ENCODE assay signal across 1 cellular context in the genomic region with DNA sequence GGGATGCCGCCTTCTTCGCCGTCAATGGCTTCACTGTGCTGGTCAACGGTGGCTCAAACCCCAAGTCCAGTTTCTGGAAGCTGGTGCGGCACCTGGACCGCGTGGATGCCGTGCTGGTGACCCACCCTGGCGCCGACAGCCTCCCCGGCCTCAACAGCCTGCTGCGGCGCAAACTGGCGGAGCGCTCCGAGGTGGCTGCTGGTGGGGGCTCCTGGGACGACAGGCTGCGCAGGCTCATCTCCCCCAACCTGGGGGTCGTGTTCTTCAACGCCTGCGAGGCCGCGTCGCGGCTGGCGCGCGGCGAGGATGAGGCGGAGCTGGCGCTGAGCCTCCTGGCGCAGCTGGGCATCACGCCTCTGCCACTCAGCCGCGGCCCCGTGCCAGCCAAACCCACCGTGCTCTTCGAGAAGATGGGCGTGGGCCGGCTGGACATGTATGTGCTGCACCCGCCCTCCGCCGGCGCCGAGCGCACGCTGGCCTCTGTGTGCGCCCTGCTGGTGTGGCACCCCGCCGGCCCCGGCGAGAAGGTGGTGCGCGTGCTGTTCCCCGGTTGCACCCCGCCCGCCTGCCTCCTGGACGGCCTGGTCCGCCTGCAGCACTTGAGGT.
TF ChIP-seq lines count a peak whose summit lies in the region.

No MANE protein-coding gene starts in this region.

TF ChIP-seq in H1, 55 proteins besides CTCF, POLR2A, EP300 and RAD21:
- TF ChIP-seq SIRT6 (IDR thresholded peaks at IDR 0.05; ENCODE audit: low read length) (no peak), SIN3A (conservative IDR thresholded peaks at IDR 0.05 in 1 of 2, IDR thresholded peaks at IDR 0.05 in 1 of 2; ENCODE audit: low read depth in 1 of 2, low read length in 2 of 2) (no peak), SRF (IDR thresholded peaks at IDR 0.05; ENCODE audit: low read depth, low read length) (no peak), EGR1 (IDR thresholded peaks at IDR 0.05; ENCODE audit: borderline replicate concordance, low read depth, low read length) (no peak), BCL11A (IDR thresholded peaks at IDR 0.05; ENCODE audit: low read depth in 2 of 2, low read length in 2 of 2) (no peak), KDM1A (IDR thresholded peaks at IDR 0.05; ENCODE audit: borderline replicate concordance, low read length) (no peak), CREB1 (IDR thresholded peaks at IDR 0.05) (no peak), NRF1 (IDR thresholded peaks at IDR 0.05; ENCODE audit: low read depth, low read length) (no peak)
- TF ChIP-seq, protein P1, sequence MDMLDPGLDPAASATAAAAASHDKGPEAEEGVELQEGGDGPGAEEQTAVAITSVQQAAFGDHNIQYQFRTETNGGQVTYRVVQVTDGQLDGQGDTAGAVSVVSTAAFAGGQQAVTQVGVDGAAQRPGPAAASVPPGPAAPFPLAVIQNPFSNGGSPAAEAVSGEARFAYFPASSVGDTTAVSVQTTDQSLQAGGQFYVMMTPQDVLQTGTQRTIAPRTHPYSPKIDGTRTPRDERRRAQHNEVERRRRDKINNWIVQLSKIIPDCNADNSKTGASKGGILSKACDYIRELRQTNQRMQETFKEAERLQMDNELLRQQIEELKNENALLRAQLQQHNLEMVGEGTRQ (IDR thresholded peaks at IDR 0.05; ENCODE audit: low read length): no peak
- TF ChIP-seq, protein P2, sequence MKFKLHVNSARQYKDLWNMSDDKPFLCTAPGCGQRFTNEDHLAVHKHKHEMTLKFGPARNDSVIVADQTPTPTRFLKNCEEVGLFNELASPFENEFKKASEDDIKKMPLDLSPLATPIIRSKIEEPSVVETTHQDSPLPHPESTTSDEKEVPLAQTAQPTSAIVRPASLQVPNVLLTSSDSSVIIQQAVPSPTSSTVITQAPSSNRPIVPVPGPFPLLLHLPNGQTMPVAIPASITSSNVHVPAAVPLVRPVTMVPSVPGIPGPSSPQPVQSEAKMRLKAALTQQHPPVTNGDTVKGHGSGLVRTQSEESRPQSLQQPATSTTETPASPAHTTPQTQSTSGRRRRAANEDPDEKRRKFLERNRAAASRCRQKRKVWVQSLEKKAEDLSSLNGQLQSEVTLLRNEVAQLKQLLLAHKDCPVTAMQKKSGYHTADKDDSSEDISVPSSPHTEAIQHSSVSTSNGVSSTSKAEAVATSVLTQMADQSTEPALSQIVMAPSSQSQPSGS (IDR thresholded peaks at IDR 0.05; ENCODE audit: low read length): no peak
TF ChIP-seq in H1: peak in this region for 0.
